In genomic region chr15:75380773-75381172, GRCh38 we compare ENCODE assay signal across 1 cellular context.
A peak's percentile ranks its signal among the peaks of the same experiment; 100 is the strongest.
TF ChIP-seq lines count a peak whose summit lies in the region.

No MANE protein-coding gene starts in this region.

TF ChIP-seq in GM12878, 131 proteins besides CTCF, POLR2A, EP300 and RAD21:
- 0 out of 2 replicates have a peak, but pooled peaks have one; percentile 36 for TF ChIP-seq ZNF384 (IDR thresholded peaks at IDR 0.05; ENCODE audit: borderline replicate concordance, low read depth, low read length)
- TF ChIP-seq SPI1 (IDR thresholded peaks at IDR 0.05; ENCODE audit: borderline replicate concordance, insufficient read depth, low read depth, low read length) = peak; percentile 61
- TF ChIP-seq ZBTB40 (IDR thresholded peaks at IDR 0.05; ENCODE audit: borderline replicate concordance) = no peak
